7 cellular contexts compared by ENCODE assay signal in the genomic region with DNA sequence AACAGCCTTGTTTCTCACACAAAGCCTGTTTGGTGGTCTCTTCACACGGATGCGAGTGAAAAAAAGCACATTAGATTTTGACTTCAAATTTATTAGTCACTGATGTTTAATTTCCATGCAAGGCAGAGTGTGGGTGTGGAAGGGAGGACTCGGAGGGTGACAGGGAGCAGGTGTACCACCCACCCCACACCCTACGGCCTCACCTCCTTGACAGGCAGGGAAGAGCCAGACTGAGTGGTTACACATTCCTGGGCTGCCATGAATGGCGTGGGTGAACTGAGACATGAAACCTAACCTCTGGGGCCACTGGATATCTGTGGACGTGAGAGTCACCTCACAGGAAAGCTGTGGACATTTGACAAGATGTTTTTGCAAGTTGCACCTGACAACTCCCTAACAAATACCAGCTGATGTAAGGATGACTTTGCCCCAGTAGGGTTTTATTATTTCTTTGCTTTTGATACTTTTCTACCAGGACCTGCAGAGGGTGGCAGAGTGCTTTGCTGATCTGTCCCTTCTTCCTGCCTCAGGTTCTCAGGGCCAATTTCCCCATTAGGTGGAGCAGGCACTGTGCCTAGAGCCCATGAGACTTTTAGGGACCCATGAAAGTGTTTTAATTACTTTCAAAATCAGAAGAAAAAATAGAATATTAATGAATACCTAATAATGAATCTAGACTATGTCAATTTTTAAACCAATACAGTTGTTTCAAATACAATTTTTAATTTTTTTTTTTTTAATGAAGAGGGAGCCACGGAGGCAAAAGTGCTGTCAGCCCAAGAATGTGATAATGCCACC. TPM values are rescaled to one million over a fixed set of nuclear protein-coding genes. Genes with fewer than 3 reads are reported as not detected.
A peak's percentile ranks its signal among the peaks of the same experiment; 100 is the strongest.
DNase-seq lines count a peak whose midpoint lies in the region; ATAC-seq and TF ChIP-seq lines count a peak whose summit lies in the region.

No MANE protein-coding gene starts in this region.

- H3K14ac ChIP-seq in H9 (ENCODE audit: insufficient read depth, low read length): 0 out of 2 replicates have a peak overlapping the region, but pooled peaks have one; percentile 45

- no peaks in the 10 kb centered on the region for H3K27me3 ChIP-seq in H9 (ENCODE audit: insufficient read depth, low read length)
- no peaks in the 10 kb centered on the region for H3K27me3 ChIP-seq in thyroid gland

- intact Hi-C loops in activated CD8-positive, alpha-beta T cell treated with anti-CD3 and anti-CD28 coated beads for 36 hours (cut with micrococcal nuclease): loop anchor here (2.0 kb wide), 1 partner anchor 173 kb away; no protein-coding TSS in a partner anchor
- intact Hi-C loops in thyroid gland (cut with DNase I): loop anchor here (10.0 kb wide), 1 partner anchor 139 kb away; no protein-coding TSS in a partner anchor

- CTCF ChIA-PET in activated CD8-positive, alpha-beta T cell treated with anti-CD3 and anti-CD28 coated beads for 36 hours (lab: Charles Lee): interaction anchor here (0.6 to 11.7 kb wide), 10 partner anchors 136 to 278 kb away, joined by 3 to 92 read pairs (median 3); no protein-coding TSS in a partner anchor

- H4K20me1 ChIP-seq in H9 (ENCODE audit: control insufficient read depth, insufficient read depth, insufficient read length): no peaks in the 10 kb centered on the region

- H3K36me3 Mint-ChIP-seq in H9 (ENCODE audit: insufficient read depth in 1 of 3, low read depth in 3 of 3) (peaks cover 5 to 38% (median 5%) of the 10 kb centered on the region in 3 experiments; a peak in 6 of 7 replicates), nephron (ENCODE audit: low read depth) (no peaks in the 10 kb centered on the region)
- H3K36me3 Mint-ChIP-seq in activated CD8-positive, alpha-beta T cell treated with anti-CD3 and anti-CD28 coated beads for 36 hours (ENCODE audit: low read depth): no peaks in the 10 kb centered on the region

- H2BK12ac ChIP-seq in H9 (ENCODE audit: insufficient read length, low read depth, low read length): peak overlapping the region; percentile 76

- no peak overlapping the region for H2AFZ ChIP-seq in H9 (ENCODE audit: low read length)

- H3T11ph ChIP-seq in H9 (ENCODE audit: low read length): no peak overlapping the region

- no peaks in the 10 kb centered on the region for H3K79me1 ChIP-seq in H9 (ENCODE audit: insufficient read depth, low read depth, low read length, poor library complexity, severe bottlenecking)

- peaks cover 47 to 51% of the 10 kb centered on the region in 2 experiments for H3K4me1 Mint-ChIP-seq in H9
- H3K4me1 Mint-ChIP-seq in activated CD8-positive, alpha-beta T cell treated with anti-CD3 and anti-CD28 coated beads for 36 hours (ENCODE audit: low read depth): peaks cover 4% of the 10 kb centered on the region
- peaks cover 8% of the 10 kb centered on the region for H3K4me1 Mint-ChIP-seq in nephron

- H3K27me3 Mint-ChIP-seq in H9 (ENCODE audit: low read depth) (no peaks in the 10 kb centered on the region; the same call in 1 of the 2 replicates), nephron (ENCODE audit: low read depth) (peaks cover 7% of the 10 kb centered on the region)
- H3K27me3 Mint-ChIP-seq in activated CD8-positive, alpha-beta T cell treated with anti-CD3 and anti-CD28 coated beads for 36 hours: peaks cover 2% of the 10 kb centered on the region

- no peak overlapping the region for H3K56ac ChIP-seq in H9 (ENCODE audit: insufficient read length, low read depth, low read length)

- no peak overlapping the region for H3K23ac ChIP-seq in H9 (ENCODE audit: insufficient read length, low read depth, low read length)

- H3K4me3 Mint-ChIP-seq in H9: no peak overlapping the region
- H3K4me3 Mint-ChIP-seq in activated CD8-positive, alpha-beta T cell treated with anti-CD3 and anti-CD28 coated beads for 36 hours: no peak overlapping the region
- no peak overlapping the region for H3K4me3 Mint-ChIP-seq in nephron

- H2AK5ac ChIP-seq in H9 (ENCODE audit: insufficient read length, low read length): no peak overlapping the region

- H3K27ac ChIP-seq in H9 (ENCODE audit: insufficient read length, low read depth, low read length): no peak overlapping the region
- H3K27ac ChIP-seq in thyroid gland: peak overlapping the region in 1 of 3 donors; percentile 23

- H3K4me2 ChIP-seq in H9 (ENCODE audit: insufficient read depth, insufficient read length, low read length): no peak overlapping the region

- no peaks in the 10 kb centered on the region for H3K23me2 ChIP-seq in H9 (ENCODE audit: insufficient read length, low read depth, low read length, poor library complexity, severe bottlenecking)

- H3K4me1 ChIP-seq in H9 (ENCODE audit: insufficient read depth, low read length): peaks cover 16% of the 10 kb centered on the region; the same call in 1 of the 2 replicates
- H3K4me1 ChIP-seq in thyroid gland: no peaks in the 10 kb centered on the region

- H3K79me2 ChIP-seq in H9 (ENCODE audit: insufficient read depth, low read length): no peaks in the 10 kb centered on the region

- WGBS in H9 (ENCODE audit: extremely low coverage, insufficient read length, low lambda C conversion rate): no CpG with 5 or more reads among the region's 7 CpGs
- WGBS in thyroid gland, 2 donors: 66 to 73% methylated on average over 7 of the region's 7 CpGs

- DNase-seq in GM04504 (ENCODE audit: low read depth) (peak; percentile 27), H9 (peak; percentile 61), NCI-H2171 treated with DMSO at 0.1 percent for 48 hours (lab: John Stamatoyannopoulos, UW) (peak; percentile 27), erythroblast (lab: John Stamatoyannopoulos, UW) (peak; percentile 41 to 50), thyroid gland (peak; percentile 61 to 67)
- peak; percentile 65 for DNase-seq in activated CD8-positive, alpha-beta T cell treated with anti-CD3 and anti-CD28 coated beads for 36 hours

- H2BK120ac ChIP-seq in H9 (ENCODE audit: low read depth, low read length, poor library complexity, severe bottlenecking): no peak overlapping the region

- peak; percentile 86 for ATAC-seq in activated CD8-positive, alpha-beta T cell treated with anti-CD3 and anti-CD28 coated beads for 36 hours

- H3K9ac ChIP-seq in H9 (ENCODE audit: extremely low read depth, insufficient read length, low read length): no peak overlapping the region

- no peak overlapping the region for H2BK15ac ChIP-seq in H9 (ENCODE audit: low read depth, low read length)

- no peaks in the 10 kb centered on the region for H3K36me3 ChIP-seq in thyroid gland

- no peak overlapping the region for H4K91ac ChIP-seq in H9 (ENCODE audit: insufficient read length, low read depth, low read length)

- H3K27ac Mint-ChIP-seq in H9: peak overlapping the region; percentile 58 to 94 (median 71); a peak in 5 of 7 replicates
- no peak overlapping the region for H3K27ac Mint-ChIP-seq in activated CD8-positive, alpha-beta T cell treated with anti-CD3 and anti-CD28 coated beads for 36 hours
- H3K27ac Mint-ChIP-seq in nephron: peak overlapping the region in 1 of 3 experiments; percentile 43

- no peak overlapping the region for H4K5ac ChIP-seq in H9 (ENCODE audit: insufficient read length, low read depth, low read length)

- no peak overlapping the region for H2BK5ac ChIP-seq in H9 (ENCODE audit: insufficient read length, low read length)

- peaks cover 20 to 23% of the 10 kb centered on the region in 2 experiments for H3K9me3 Mint-ChIP-seq in H9
- H3K9me3 Mint-ChIP-seq in activated CD8-positive, alpha-beta T cell treated with anti-CD3 and anti-CD28 coated beads for 36 hours: no peaks in the 10 kb centered on the region
- H3K9me3 Mint-ChIP-seq in nephron: peaks cover 19% of the 10 kb centered on the region

- no peak for TF ChIP-seq POLR2A in erythroblast (IDR thresholded peaks at IDR 0.05; ENCODE audit: low read length)
- no peak for TF ChIP-seq POLR2A in thyroid gland (IDR thresholded peaks at IDR 0.05)

- no peak overlapping the region for H3K4ac ChIP-seq in H9 (ENCODE audit: low read depth, low read length)

- H3K9me3 ChIP-seq in H9 (ENCODE audit: control insufficient read depth, low read depth, low read length): no peaks in the 10 kb centered on the region
- H3K9me3 ChIP-seq in thyroid gland: no peaks in the 10 kb centered on the region

- no peak overlapping the region for H4K8ac ChIP-seq in H9 (replicated peaks; ENCODE audit: insufficient read length, low read depth, low read length)

- H3K4me3 ChIP-seq in thyroid gland (replicated peaks in 1 of 3): no peak overlapping the region

- POLR2A ChIA-PET in activated CD8-positive, alpha-beta T cell treated with anti-CD3 and anti-CD28 coated beads for 36 hours (lab: Charles Lee): interaction anchor here (0.9 kb wide), 1 partner anchor 296 kb away, joined by 3 read pairs; no protein-coding TSS in a partner anchor

- H2BK20ac ChIP-seq in H9 (ENCODE audit: low read depth, low read length, poor library complexity, severe bottlenecking): no peak overlapping the region

- TF ChIP-seq CTCF in H9 (conservative IDR thresholded peaks at IDR 0.05): peak; percentile 71
- TF ChIP-seq CTCF in activated CD8-positive, alpha-beta T cell treated with anti-CD3 and anti-CD28 coated beads for 36 hours (IDR thresholded peaks at IDR 0.05): peak; percentile 60
- peak; percentile 59 to 66 (median 63) for TF ChIP-seq CTCF in nephron (IDR thresholded peaks at IDR 0.05; ENCODE audit: unreplicated experiment in 3 of 3)
- peak in 5 of 6 experiments; percentile 25 to 78 (median 62) for TF ChIP-seq CTCF in thyroid gland (IDR thresholded peaks at IDR 0.05)

- H3K18ac ChIP-seq in H9 (ENCODE audit: insufficient read length, low read depth, low read length): no peak overlapping the region

RNA-seq across cellular contexts. Expression of gene CYSLTR2, which starts 58.2 kb away (rescaled TPM):
- not detected in 2 replicates for total RNA-seq in H9 (2021)
- total RNA-seq in activated CD8-positive, alpha-beta T cell treated with anti-CD3 and anti-CD28 coated beads for 36 hours: 1 to 10 TPM; 1.1 to 1.5 TPM
- total RNA-seq in thyroid gland: 1 to 10 TPM in 2 of 4 donors, under 1 TPM in 2; 0.54 to 3.0 (median 1.3) TPM
